In genomic region chr6:136772685-136773472, GRCh38 we compare ENCODE assay signal across 10 cellular contexts. TPM values are rescaled to one million over a fixed set of nuclear protein-coding genes. Genes with fewer than 3 reads are reported as not detected.
DNase-seq lines count a peak whose midpoint lies in the region; ATAC-seq and TF ChIP-seq lines count a peak whose summit lies in the region.
"Had no signal": no experiment of that assay in that cellular context is flagged by ENCODE, and none has a peak within 500 bp of the region (broad histone marks: within the 10 kb centered on the region; RNA-seq: fewer than 3 reads in every experiment).

No MANE protein-coding gene starts in this region.

- no peak for TF ChIP-seq CTCF in WERI-Rb-1 (IDR thresholded peaks at IDR 0.05; ENCODE audit: low read depth, low read length)

- peak overlapping the region; percentile 4 for H3K4me3 Mint-ChIP-seq in stimulated activated effector memory CD8-positive, alpha-beta T cell treated with anti-CD3 and anti-CD28 coated beads, Interleukin-12 subunit alpha, Interleukin-12 subunit beta, amount 100 ng/mL, for 72 hours
- H3K4me3 Mint-ChIP-seq: activated naive CD8-positive, alpha-beta T cell treated with anti-CD3 and anti-CD28 coated beads, Interleukin-2, amount 10 ng/mL, durations not matched to agents 7 days and 5 days had no signal

- DNase-seq in Caki2 (ENCODE audit: low read depth) = peak; percentile 14
- peak; percentile 48 for DNase-seq in amniotic epithelial cell (ENCODE audit: low read depth)
- DNase-seq in stimulated activated effector memory CD8-positive, alpha-beta T cell treated with anti-CD3 and anti-CD28 coated beads, Interleukin-12 subunit alpha, Interleukin-12 subunit beta, amount 100 ng/mL, for 72 hours (ENCODE audit: low spot score in 2 of 2) = peak in 1 of 2 donors; percentile 45
- DNase-seq in WERI-Rb-1 = no peak
- DNase-seq in dermis blood vessel endothelial cell = no peak
- no peak for DNase-seq in hippocampal formation (lab: John Stamatoyannopoulos, UW)
- DNase-seq: activated naive CD8-positive, alpha-beta T cell treated with anti-CD3 and anti-CD28 coated beads, Interleukin-2, amount 10 ng/mL, durations not matched to agents 7 days and 5 days had no signal

- H3K9me3 ChIP-seq in WERI-Rb-1 (ENCODE audit: severe bottlenecking) = no peaks in the 10 kb centered on the region
- H3K9me3 ChIP-seq: ovary had no signal

- in situ Hi-C loops in Caki2 (cut with HindIII; ENCODE audit: low pct_unique_long_range_greater_than_20kb, low sequenced_read_pairs) = no loop called here

- no peaks in the 10 kb centered on the region for H3K27me3 ChIP-seq in WERI-Rb-1 (ENCODE audit: insufficient read depth, low read depth, severe bottlenecking)
- H3K27me3 ChIP-seq: ovary had no signal

- H3K4me1 Mint-ChIP-seq in stimulated activated effector memory CD8-positive, alpha-beta T cell treated with anti-CD3 and anti-CD28 coated beads, Interleukin-12 subunit alpha, Interleukin-12 subunit beta, amount 100 ng/mL, for 72 hours = peaks cover 53% of the 10 kb centered on the region

- no peaks in the 10 kb centered on the region for H3K36me3 Mint-ChIP-seq in stimulated activated effector memory CD8-positive, alpha-beta T cell treated with anti-CD3 and anti-CD28 coated beads, Interleukin-12 subunit alpha, Interleukin-12 subunit beta, amount 100 ng/mL, for 72 hours

- no peak overlapping the region for H3K4me3 ChIP-seq in WERI-Rb-1 (ENCODE audit: low read depth, low read length)
- H3K4me3 ChIP-seq: ovary had no signal

- ATAC-seq in GM19397 (IDR thresholded peaks at IDR 0.05; ENCODE audit: unreplicated experiment) (peak; percentile 64), HG03342 (IDR thresholded peaks at IDR 0.05; ENCODE audit: unreplicated experiment) (peak; percentile 67)
- peak; percentile 71 for ATAC-seq in stimulated activated effector memory CD8-positive, alpha-beta T cell treated with anti-CD3 and anti-CD28 coated beads, Interleukin-12 subunit alpha, Interleukin-12 subunit beta, amount 100 ng/mL, for 72 hours

- H3K9me3 Mint-ChIP-seq in stimulated activated effector memory CD8-positive, alpha-beta T cell treated with anti-CD3 and anti-CD28 coated beads, Interleukin-12 subunit alpha, Interleukin-12 subunit beta, amount 100 ng/mL, for 72 hours = no peaks in the 10 kb centered on the region

- H3K27ac ChIP-seq in WERI-Rb-1 = no peak overlapping the region
- H3K27ac ChIP-seq: ovary had no signal

- H3K27ac Mint-ChIP-seq in stimulated activated effector memory CD8-positive, alpha-beta T cell treated with anti-CD3 and anti-CD28 coated beads, Interleukin-12 subunit alpha, Interleukin-12 subunit beta, amount 100 ng/mL, for 72 hours = peak overlapping the region; percentile 5
- H3K27ac Mint-ChIP-seq: activated naive CD8-positive, alpha-beta T cell treated with anti-CD3 and anti-CD28 coated beads, Interleukin-2, amount 10 ng/mL, durations not matched to agents 7 days and 5 days had no signal

- no peaks in the 10 kb centered on the region for H3K36me3 ChIP-seq in WERI-Rb-1
- H3K36me3 ChIP-seq: ovary had no signal

RNA-seq across cellular contexts. Expression of gene MAP3K5, which starts 19.4 kb away (rescaled TPM):
- 7.0 and 7.2 TPM in 2 replicates for total RNA-seq in Caki2 (2014; rRNA removed; shearing (Covaris generic); ENCODE audit: low replicate concordance)
- total RNA-seq in dermis blood vessel endothelial cell = 5.8 and 10.9 TPM in 2 replicates

RNA-seq across cellular contexts. Expression of gene PEX7, which starts 49.5 kb away (rescaled TPM):
- total RNA-seq in Caki2 (2014; rRNA removed; shearing (Covaris generic); ENCODE audit: low replicate concordance) = 13.8 and 22.3 TPM in 2 replicates
- total RNA-seq in dermis blood vessel endothelial cell = 5.9 and 7.7 TPM in 2 replicates

Comparison
In these comparisons a context has a peak if more than half of its experiments do, and no peak if none do; other contexts are left out.
1. DNase-seq: peak in Caki2 (single experiment) and amniotic epithelial cell (single experiment); none in WERI-Rb-1 (single experiment), dermis blood vessel endothelial cell (single experiment) and hippocampal formation (0 of 2).
2. Peak in every context shown above with its lines, with median percentiles within 50 percentile points of each other: ATAC-seq.